Comparison of ENCODE assay signal across 28 cellular contexts in the genomic region with DNA sequence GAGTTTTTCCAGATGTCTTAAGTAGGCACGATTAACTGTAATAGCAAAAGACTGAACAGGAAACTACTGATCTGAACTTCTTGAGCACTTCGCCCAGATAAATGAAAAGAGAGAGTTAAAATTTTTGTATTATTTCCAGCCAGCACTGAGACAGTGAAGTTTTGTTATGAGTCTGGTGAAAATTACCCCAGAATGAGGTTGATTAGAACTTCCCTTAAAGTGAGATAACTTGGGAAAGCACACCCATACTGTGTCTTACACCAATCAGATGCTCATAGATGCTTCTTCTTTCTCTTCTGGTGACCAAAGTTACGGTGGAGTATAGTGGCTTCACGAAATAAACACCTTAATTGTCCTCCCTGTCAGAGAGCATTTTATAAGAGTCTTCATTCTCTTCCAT.
"Had no signal": no experiment of that assay in that cellular context is flagged by ENCODE, and none has a peak within 500 bp of the region (broad histone marks: within the 10 kb centered on the region; RNA-seq: fewer than 3 reads in every experiment).

No MANE protein-coding gene starts in this region.

- H3K36me3 ChIP-seq: adrenal gland, cardiac muscle cell, right atrium auricular region, WERI-Rb-1 had no signal

- H3K4me3 ChIP-seq: adrenal gland, ascending aorta, cardiac muscle cell, coronary artery, gastroesophageal sphincter, right atrium auricular region, spleen, tibial nerve had no signal

- H3K4me1 ChIP-seq: adrenal gland, ascending aorta, parathyroid adenoma, spleen, tibial nerve had no signal

- H3K9me3 ChIP-seq: adrenal gland, gastroesophageal sphincter, right atrium auricular region, spleen, tibial nerve had no signal

- DNase-seq: activated CD4-positive, alpha-beta T cell treated with anti-CD3 and anti-CD28 coated beads for 48 hours; activated CD4-positive, alpha-beta T cell treated with anti-CD3 and anti-CD28 coated beads, Interleukin-2, amount 50 U/mL, for 48 hours; activated CD8-positive, alpha-beta memory T cell treated with anti-CD3 and anti-CD28 coated beads for 24 hours; activated effector memory CD4-positive, alpha-beta T cell treated with anti-CD3 and anti-CD28 coated beads, Interleukin-2, amount 50 U/mL, for 16 hours; activated naive CD4-positive, alpha-beta T cell treated with anti-CD3 and anti-CD28 coated beads for 36 hours; activated naive CD8-positive, alpha-beta T cell treated with anti-CD3 and anti-CD28 coated beads for 36 hours; adrenal gland; effector memory CD8-positive, alpha-beta T cell; erythroblast; head of caudate nucleus; hypothalamus; immature natural killer cell; kidney; left colon; naive thymus-derived CD4-positive, alpha-beta T cell; occipital lobe; spleen; stimulated activated naive CD4-positive, alpha-beta T cell; T-helper 9 cell; WERI-Rb-1 had no signal

- ATAC-seq: activated CD4-positive, CD25-positive, alpha-beta regulatory T cell treated with anti-CD3 and anti-CD28 coated beads, Interleukin-2, amount 50 U/mL, for 24 hours; effector memory CD8-positive, alpha-beta T cell; gastroesophageal sphincter; naive thymus-derived CD4-positive, alpha-beta T cell had no signal

- H3K9ac ChIP-seq: parathyroid adenoma had no signal

- H3K27ac ChIP-seq: adrenal gland, ascending aorta, cardiac muscle cell, coronary artery, gastroesophageal sphincter, parathyroid adenoma, right atrium auricular region, spleen, tibial nerve, WERI-Rb-1 had no signal

- H3K27me3 ChIP-seq: adrenal gland, ascending aorta, cardiac muscle cell, gastroesophageal sphincter, right atrium auricular region, spleen, tibial nerve had no signal

- H2AFZ ChIP-seq: parathyroid adenoma had no signal

- H3K79me2 ChIP-seq: parathyroid adenoma had no signal
